In genomic region chr4:3362431-3363287, GRCh38 we compare ENCODE assay signal across 28 cellular contexts.
A peak's percentile ranks its signal among the peaks of the same experiment; 100 is the strongest.
DNase-seq lines count a peak whose midpoint lies in the region; ATAC-seq, FAIRE-seq and TF ChIP-seq lines count a peak whose summit lies in the region.
"Had no signal": no experiment of that assay in that cellular context is flagged by ENCODE, and none has a peak within 500 bp of the region (broad histone marks: within the 10 kb centered on the region; RNA-seq: fewer than 3 reads in every experiment).

No MANE protein-coding gene starts in this region.

- no peak for TF ChIP-seq RAD21 in IMR-90 (IDR thresholded peaks at IDR 0.05; ENCODE audit: low read length)

- no peak overlapping the region for H4K91ac ChIP-seq in IMR-90 (ENCODE audit: insufficient read depth, low read depth, low read length)

- H3K27me3 Mint-ChIP-seq in progenitor cell of endocrine pancreas: no peaks in the 10 kb centered on the region

- no peak overlapping the region for H3K27ac ChIP-seq in IMR-90 (ENCODE audit: insufficient read depth, low read length)
- no peak overlapping the region for H3K27ac ChIP-seq in esophagus squamous epithelium
- H3K27ac ChIP-seq: cardiac muscle cell, colonic mucosa, foreskin keratinocyte, heart left ventricle, KMS-11, transverse colon had no signal

- H3K23ac ChIP-seq in IMR-90 (ENCODE audit: low read depth, low read length): no peak overlapping the region

- H3K9me1 ChIP-seq in IMR-90 (ENCODE audit: insufficient read depth, low read length): peaks cover 14% of the 10 kb centered on the region

- no peak for TF ChIP-seq POLR2A in GM12891 (IDR thresholded peaks at IDR 0.05; ENCODE audit: low read depth, low read length)
- no peak for TF ChIP-seq POLR2A in IMR-90 (IDR thresholded peaks at IDR 0.05; ENCODE audit: low read depth, low read length)
- no peak for TF ChIP-seq POLR2A in esophagus squamous epithelium (IDR thresholded peaks at IDR 0.05)
- TF ChIP-seq POLR2A in erythroblast (IDR thresholded peaks at IDR 0.05; ENCODE audit: low read length): no peak

- no peak overlapping the region for H4K5ac ChIP-seq in IMR-90 (ENCODE audit: low read depth, low read length)

- peaks cover 2% of the 10 kb centered on the region for H3K4me1 Mint-ChIP-seq in progenitor cell of endocrine pancreas (ENCODE audit: low read depth)

- DNase-seq in GM12891 (ENCODE audit: insufficient read length, low spot score) (no peak), IMR-90 (no peak), progenitor cell of endocrine pancreas (ENCODE audit: low spot score, unreplicated experiment) (no peak), esophagus squamous epithelium (lab: John Stamatoyannopoulos, UW) (no peak), erythroblast (lab: John Stamatoyannopoulos, UW) (no peak)
- no peak for DNase-seq in activated T-cell treated with anti-CD3 and anti-CD28 coated beads, Interleukin-2, amount 50 U/mL, for 48 hours
- DNase-seq: activated CD4-positive, alpha-beta T cell treated with anti-CD3 and anti-CD28 coated beads, Interleukin-2, amount 50 U/mL, for 48 hours; anterior cingulate cortex; C1 segment of cervical spinal cord; colonic mucosa; COR-L47; foreskin keratinocyte; heart left ventricle; MG63; naive thymus-derived CD4-positive, alpha-beta T cell; NCI-H1930; NCI-H526; NK-92 treated with Interleukin-12 subunit alpha and Interleukin-12 subunit beta, amount 100 ng/mL, for 24 hours; occipital lobe; PC-3; transverse colon had no signal

- TF ChIP-seq CTCF in IMR-90 (conservative IDR thresholded peaks at IDR 0.05; ENCODE audit: low read depth, low read length): no peak
- no peak for TF ChIP-seq CTCF in progenitor cell of endocrine pancreas (IDR thresholded peaks at IDR 0.05; ENCODE audit: unreplicated experiment)
- no peak for TF ChIP-seq CTCF in esophagus squamous epithelium (IDR thresholded peaks at IDR 0.05)

- peaks cover 4% of the 10 kb centered on the region for H3K9me3 Mint-ChIP-seq in progenitor cell of endocrine pancreas (ENCODE audit: low read depth)
- H3K9me3 Mint-ChIP-seq: activated naive CD4-positive, alpha-beta T cell treated with anti-CD3 and anti-CD28 coated beads, Interleukin-2, amount 50 U/mL, for 72 hours; naive thymus-derived CD4-positive, alpha-beta T cell; stimulated activated effector memory CD8-positive, alpha-beta T cell treated with anti-CD3 and anti-CD28 coated beads, Interleukin-12 subunit alpha, Interleukin-12 subunit beta, amount 100 ng/mL, for 72 hours; T-helper 1 cell treated with Interleukin-12 subunit alpha and Interleukin-12 subunit beta and Interleukin-4 antibody, amounts not matched to agents 30 μg/mL and 1 μg/mL, for 36 hours had no signal

- no peak overlapping the region for H2BK15ac ChIP-seq in IMR-90 (ENCODE audit: low read depth, low read length)

- no peak overlapping the region for H2BK20ac ChIP-seq in IMR-90 (ENCODE audit: low read depth, low read length)

- H2AK5ac ChIP-seq in IMR-90 (ENCODE audit: low read depth, low read length): peak overlapping the region; percentile 72

- CTCF ChIA-PET in IMR-90 (lab: Yijun Ruan, JAX): no interaction called here

- no TSS peak for BruUV-seq in IMR-90 (replicated peaks; lab: Mats Ljungman, UMichigan)

- peak overlapping the region; percentile 82 for H3K27ac Mint-ChIP-seq in progenitor cell of endocrine pancreas
- H3K27ac Mint-ChIP-seq: activated naive CD4-positive, alpha-beta T cell treated with anti-CD3 and anti-CD28 coated beads, Interleukin-2, amount 50 U/mL, for 72 hours; stimulated activated effector memory CD8-positive, alpha-beta T cell treated with anti-CD3 and anti-CD28 coated beads, Interleukin-12 subunit alpha, Interleukin-12 subunit beta, amount 100 ng/mL, for 72 hours; T-helper 1 cell treated with Interleukin-12 subunit alpha and Interleukin-12 subunit beta and Interleukin-4 antibody, amounts not matched to agents 30 μg/mL and 1 μg/mL, for 36 hours had no signal

- H4K20me1 ChIP-seq in IMR-90 (ENCODE audit: insufficient read depth, low read length): peaks cover 35% of the 10 kb centered on the region

- peak overlapping the region; percentile 54 for H2BK5ac ChIP-seq in IMR-90 (ENCODE audit: low read depth, low read length, poor library complexity, severe bottlenecking)

- no peak overlapping the region for H2BK120ac ChIP-seq in IMR-90 (ENCODE audit: low read depth, low read length)

- H2AK9ac ChIP-seq in IMR-90 (replicated peaks; ENCODE audit: low read depth, low read length, poor library complexity): no peak overlapping the region

- H2AFZ ChIP-seq in IMR-90 (replicated peaks; ENCODE audit: low read length, poor library complexity): no peak overlapping the region

- no peak overlapping the region for H3K56ac ChIP-seq in IMR-90 (ENCODE audit: extremely low read depth, insufficient read depth, low read length)

- H3K9ac ChIP-seq in IMR-90 (ENCODE audit: low read depth, low read length): no peak overlapping the region
- H3K9ac ChIP-seq: KMS-11, SK-N-SH had no signal

- H3K36me3 Mint-ChIP-seq in progenitor cell of endocrine pancreas (ENCODE audit: insufficient read depth): peaks cover 3% of the 10 kb centered on the region
- H3K36me3 Mint-ChIP-seq: activated naive CD4-positive, alpha-beta T cell treated with anti-CD3 and anti-CD28 coated beads, Interleukin-2, amount 50 U/mL, for 72 hours; naive thymus-derived CD4-positive, alpha-beta T cell; stimulated activated effector memory CD8-positive, alpha-beta T cell treated with anti-CD3 and anti-CD28 coated beads, Interleukin-12 subunit alpha, Interleukin-12 subunit beta, amount 100 ng/mL, for 72 hours had no signal

- H3K27me3 ChIP-seq in IMR-90 (ENCODE audit: control insufficient read depth, insufficient read depth, low read length) (no peaks in the 10 kb centered on the region), esophagus squamous epithelium (no peaks in the 10 kb centered on the region)
- H3K27me3 ChIP-seq: cardiac muscle cell, colonic mucosa, foreskin keratinocyte, heart left ventricle, MG63, transverse colon had no signal

- H3K4me3 ChIP-seq in IMR-90 (ENCODE audit: insufficient read depth, low read depth, low read length): no peak overlapping the region
- no peak overlapping the region for H3K4me3 ChIP-seq in esophagus squamous epithelium
- H3K4me3 ChIP-seq: cardiac muscle cell, colonic mucosa, heart left ventricle, MG63, transverse colon had no signal

- 94 to 100% methylated on average over 3 to 12 of the region's 19 CpGs for WGBS in IMR-90 (ENCODE audit: extremely low coverage in 2 of 2, insufficient read length in 1 of 2), 2 experiments
- 91 to 94% methylated on average over 19 of the region's 19 CpGs for WGBS in esophagus squamous epithelium, 2 donors

- intact Hi-C loops in IMR-90 (cut with micrococcal nuclease) (no loop called here), esophagus squamous epithelium (cut with DNase I) (no loop called here)

- H3K4me2 ChIP-seq in IMR-90 (ENCODE audit: low read depth, low read length): no peak overlapping the region
- H3K4me2 ChIP-seq: KMS-11, SK-N-SH had no signal

- in situ Hi-C loops in IMR-90 (cut with MboI; ENCODE audit: low sequenced_read_pairs): no loop called here

- H4K8ac ChIP-seq in IMR-90 (ENCODE audit: low read depth in 2 of 2, low read length in 2 of 2): no peak overlapping the region

- H3K14ac ChIP-seq in IMR-90 (replicated peaks; ENCODE audit: low read depth, low read length): peak overlapping the region; percentile 30

- ATAC-seq in IMR-90 (ENCODE audit: low read depth) (no peak), esophagus mucosa (peak; percentile 10)
- ATAC-seq: activated naive CD4-positive, alpha-beta T cell treated with anti-CD3 and anti-CD28 coated beads, Interleukin-2, amount 50 U/mL, for 72 hours; foreskin keratinocyte; naive thymus-derived CD4-positive, alpha-beta T cell; PC-3; stimulated activated effector memory CD8-positive, alpha-beta T cell treated with anti-CD3 and anti-CD28 coated beads, Interleukin-12 subunit alpha, Interleukin-12 subunit beta, amount 100 ng/mL, for 72 hours had no signal

- H3K79me1 ChIP-seq in IMR-90 (ENCODE audit: low read depth in 1 of 2, low read length in 2 of 2): peaks cover 19 to 53% of the 10 kb centered on the region in 2 experiments

- no peak overlapping the region for H3K4me3 Mint-ChIP-seq in progenitor cell of endocrine pancreas (ENCODE audit: low read depth)
- H3K4me3 Mint-ChIP-seq: stimulated activated effector memory CD8-positive, alpha-beta T cell treated with anti-CD3 and anti-CD28 coated beads, Interleukin-12 subunit alpha, Interleukin-12 subunit beta, amount 100 ng/mL, for 72 hours; T-helper 1 cell treated with Interleukin-12 subunit alpha and Interleukin-12 subunit beta and Interleukin-4 antibody, amounts not matched to agents 30 μg/mL and 1 μg/mL, for 36 hours had no signal

- H3K4ac ChIP-seq in IMR-90 (ENCODE audit: low read depth, low read length): no peak overlapping the region

- POLR2A ChIA-PET in IMR-90 (lab: Charles Lee; ENCODE audit: unreplicated experiment): no interaction called here

- dilution Hi-C loops in IMR-90 (cut with HindIII; ENCODE audit: low sequenced_read_pairs, unreplicated experiment): no loop called here

- FAIRE-seq in GM12891 (lab: Jason Lieb, UNC): peak; percentile 73

- H3K36me3 ChIP-seq in IMR-90 (ENCODE audit: control insufficient read depth, insufficient read depth, low read length): no peaks in the 10 kb centered on the region
- no peaks in the 10 kb centered on the region for H3K36me3 ChIP-seq in esophagus squamous epithelium
- H3K36me3 ChIP-seq: cardiac muscle cell, colonic mucosa, heart left ventricle, MG63, transverse colon had no signal

- H3K18ac ChIP-seq in IMR-90 (ENCODE audit: low read depth, low read length): no peak overlapping the region

- no peaks in the 10 kb centered on the region; the same call in 1 of the 2 replicates for H3K4me1 ChIP-seq in IMR-90 (ENCODE audit: control insufficient read depth, insufficient read depth, low read length)
- H3K4me1 ChIP-seq in esophagus squamous epithelium: peaks cover 0 to 5% (median 0%) of the 10 kb centered on the region in 3 donors
- H3K4me1 ChIP-seq: colonic mucosa, foreskin keratinocyte, transverse colon had no signal

- no peaks in the 10 kb centered on the region for H3K9me3 ChIP-seq in IMR-90 (ENCODE audit: control insufficient read depth, insufficient read depth, low read length)
- no peaks in the 10 kb centered on the region for H3K9me3 ChIP-seq in esophagus squamous epithelium
- H3K9me3 ChIP-seq: colonic mucosa, MG63, SK-N-SH, transverse colon had no signal

TF ChIP-seq in GM12891, 5 proteins besides CTCF, POLR2A, EP300 and RAD21 (continues in another document):
- TF ChIP-seq POU2F2 (IDR thresholded peaks at IDR 0.05; ENCODE audit: low read depth, low read length) (no peak), SPI1 (IDR thresholded peaks at IDR 0.05; ENCODE audit: low read depth, low read length) (no peak), TAF1 (IDR thresholded peaks at IDR 0.05; ENCODE audit: low read depth, low read length) (no peak), PAX5 (IDR thresholded peaks at IDR 0.05; ENCODE audit: insufficient read depth, low read length, severe bottlenecking) (no peak)

TF ChIP-seq in IMR-90, 13 proteins besides CTCF, POLR2A, EP300 and RAD21 (continues in another document):
- TF ChIP-seq BHLHE40 (IDR thresholded peaks at IDR 0.05; ENCODE audit: low read depth, low read length) (no peak), RFX5 (IDR thresholded peaks at IDR 0.05; ENCODE audit: low read depth, low read length) (no peak), FOS (IDR thresholded peaks at IDR 0.05; ENCODE audit: low read depth, low read length) (no peak), MXI1 (IDR thresholded peaks at IDR 0.05; ENCODE audit: borderline replicate concordance, low read depth, low read length) (no peak), CHD1 (IDR thresholded peaks at IDR 0.05; ENCODE audit: low read depth, low read length) (no peak)
